In genomic region chr12:95368931-95369330, GRCh38 we compare ENCODE assay signal across 33 cellular contexts.
"Had no signal": no experiment of that assay in that cellular context is flagged by ENCODE, and none has a peak within 500 bp of the region (broad histone marks: within the 10 kb centered on the region; RNA-seq: fewer than 3 reads in every experiment).

No MANE protein-coding gene starts in this region.

- DNase-seq: activated B cell treated with CpG ODN at 0.5 μM for 24 hours; activated CD4-positive, alpha-beta memory T cell treated with anti-CD3 and anti-CD28 coated beads for 36 hours; activated CD4-positive, alpha-beta T cell treated with anti-CD3 and anti-CD28 coated beads for 4 hours; activated CD4-positive, alpha-beta T cell treated with anti-CD3 and anti-CD28 coated beads, Interleukin-2, amount 50 U/mL, for 1 hour; activated CD4-positive, CD25-positive, alpha-beta regulatory T cell treated with anti-CD3 and anti-CD28 coated beads, Interleukin-2, amount 50 U/mL, for 72 hours; activated CD8-positive, alpha-beta memory T cell treated with anti-CD3 and anti-CD28 coated beads for 24 hours; activated CD8-positive, alpha-beta memory T cell treated with anti-CD3 and anti-CD28 coated beads, Interleukin-2, amount 10 ng/mL, durations not matched to agents 7 days and 5 days; activated CD8-positive, alpha-beta memory T cell treated with anti-CD3 and anti-CD28 coated beads, Interleukin-2, amount 50 U/mL, for 48 hours; activated effector memory CD4-positive, alpha-beta T cell treated with Interleukin-2 at 50 U/mL for 16 hours; activated naive CD4-positive, alpha-beta T cell treated with anti-CD3 and anti-CD28 coated beads, Interleukin-2, amount 10 ng/mL, durations not matched to agents 7 days and 5 days; activated naive CD8-positive, alpha-beta T cell treated with anti-CD3 and anti-CD28 coated beads, Interleukin-2, amount 50 U/mL, for 24 hours; activated T-cell treated with anti-CD3 and anti-CD28 coated beads, Interleukin-2, amount 50 U/mL, for 48 hours; anterior cingulate cortex; NCI-H1048; NCI-H1105 treated with DMSO at 0.1 percent for 48 hours; NCI-H1436; NCI-H1694; NCI-H1930; NCI-H2081 treated with DMSO at 0.1 percent for 48 hours; NCI-H226; NCI-H446 treated with DMSO at 0.1 percent for 48 hours; NCI-H524; PC-3; Peyer's patch; RPMI8226; SHP77 treated with DMSO at 0.1 percent for 48 hours; SK-N-SH; T-cell; T-helper 17 cell; T-helper 9 cell had no signal

- H3K27ac ChIP-seq: cardiac muscle cell, Peyer's patch, SJSA1, VCaP had no signal

- H3K27me3 ChIP-seq: cardiac muscle cell, Peyer's patch, SJSA1 had no signal

- H3K4me2 ChIP-seq: SK-N-SH had no signal

- H3K36me3 ChIP-seq: cardiac muscle cell, Peyer's patch, SJSA1 had no signal

- H3K9me3 ChIP-seq: Peyer's patch, SJSA1, SK-N-SH had no signal

- H3K9ac ChIP-seq: SK-N-SH had no signal

- H3K4me3 ChIP-seq: cardiac muscle cell, Peyer's patch, SJSA1 had no signal

- H3K4me1 ChIP-seq: Peyer's patch, SJSA1 had no signal
